8 cellular contexts compared by ENCODE assay signal in genomic region chr17:41308251-41308917, GRCh38. TPM values are rescaled to one million over a fixed set of nuclear protein-coding genes. Genes with fewer than 3 reads are reported as not detected.
DNase-seq lines count a peak whose midpoint lies in the region; ATAC-seq, FAIRE-seq and TF ChIP-seq lines count a peak whose summit lies in the region.

No MANE protein-coding gene starts in this region.

- no peaks in the 10 kb centered on the region for H3K27me3 ChIP-seq in CD4-positive, CD25-positive, alpha-beta regulatory T cell (ENCODE audit: control insufficient read depth, insufficient read depth, low read length)

- peak; percentile 87 to 88 for ATAC-seq in CD4-positive, CD25-positive, alpha-beta regulatory T cell (ENCODE audit: low read depth in 2 of 2)
- no peak for ATAC-seq in HG02571 (IDR thresholded peaks at IDR 0.05; ENCODE audit: unreplicated experiment)

- peaks cover 25 to 80% (median 54%) of the 10 kb centered on the region in 4 donors for H3K4me1 Mint-ChIP-seq in CD4-positive, CD25-positive, alpha-beta regulatory T cell
- H3K4me1 Mint-ChIP-seq in activated CD4-positive, alpha-beta memory T cell treated with anti-CD3 and anti-CD28 coated beads, Interleukin-2, amount 10 ng/mL, durations not matched to agents 7 days and 5 days = peaks cover 44% of the 10 kb centered on the region

- peaks cover 0 to 2% (median 0%) of the 10 kb centered on the region in 7 donors for H3K9me3 Mint-ChIP-seq in CD4-positive, CD25-positive, alpha-beta regulatory T cell
- no peaks in the 10 kb centered on the region for H3K9me3 Mint-ChIP-seq in activated CD4-positive, alpha-beta memory T cell treated with anti-CD3 and anti-CD28 coated beads, Interleukin-2, amount 10 ng/mL, durations not matched to agents 7 days and 5 days

- H3K27ac ChIP-seq in CD4-positive, CD25-positive, alpha-beta regulatory T cell (ENCODE audit: insufficient read depth, low read length, poor library complexity, severe bottlenecking) = peak overlapping the region; percentile 83

- CTCF ChIA-PET in activated CD4-positive, alpha-beta memory T cell treated with anti-CD3 and anti-CD28 coated beads, Interleukin-2, amount 10 ng/mL, durations not matched to agents 7 days and 5 days (lab: Charles Lee) = interaction anchor here (1.0 to 2.5 kb wide), 6 partner anchors 14 to 505 kb away, joined by 3 to 21 read pairs (median 3); no protein-coding TSS in a partner anchor

- H3K36me3 ChIP-seq in CD4-positive, CD25-positive, alpha-beta regulatory T cell (ENCODE audit: control insufficient read depth, insufficient read depth, low read length) = no peaks in the 10 kb centered on the region

- DNase-seq in CD4-positive, CD25-positive, alpha-beta regulatory T cell = peak; percentile 69 to 98 (median 93)
- DNase-seq in LHCN-M2 (ENCODE audit: low read depth) = peak; percentile 94
- DNase-seq in activated CD4-positive, alpha-beta memory T cell treated with anti-CD3 and anti-CD28 coated beads, Interleukin-2, amount 10 ng/mL, durations not matched to agents 7 days and 5 days = peak; percentile 84
- peak; percentile 11 for DNase-seq in globus pallidus (ENCODE audit: low spot score)
- peak; percentile 36 for DNase-seq in stimulated activated CD4-positive, alpha-beta T cell treated with anti-CD3 and anti-CD28 coated beads, Interleukin-2, amount 100 ng/mL, for 4 hours (ENCODE audit: low read depth)
- DNase-seq in hepatic stellate cell (ENCODE audit: low spot score) = no peak
- no peak for DNase-seq in H54 (ENCODE audit: insufficient read length, low spot score)

- peaks cover 9% of the 10 kb centered on the region for H3K36me3 Mint-ChIP-seq in CD4-positive, CD25-positive, alpha-beta regulatory T cell
- H3K36me3 Mint-ChIP-seq in activated CD4-positive, alpha-beta memory T cell treated with anti-CD3 and anti-CD28 coated beads, Interleukin-2, amount 10 ng/mL, durations not matched to agents 7 days and 5 days (ENCODE audit: low read depth) = no peaks in the 10 kb centered on the region

- peak overlapping the region; percentile 82 to 88 (median 84) for H3K4me3 Mint-ChIP-seq in CD4-positive, CD25-positive, alpha-beta regulatory T cell
- peak overlapping the region; percentile 58 for H3K4me3 Mint-ChIP-seq in activated CD4-positive, alpha-beta memory T cell treated with anti-CD3 and anti-CD28 coated beads, Interleukin-2, amount 10 ng/mL, durations not matched to agents 7 days and 5 days

- peaks cover 55% of the 10 kb centered on the region for H3K4me1 ChIP-seq in CD4-positive, CD25-positive, alpha-beta regulatory T cell (ENCODE audit: control insufficient read depth, insufficient read depth, low read length, poor library complexity, severe bottlenecking)

- POLR2A ChIA-PET in activated CD4-positive, alpha-beta memory T cell treated with anti-CD3 and anti-CD28 coated beads, Interleukin-2, amount 10 ng/mL, durations not matched to agents 7 days and 5 days (lab: Charles Lee) = interaction anchor here (0.9 to 1.9 kb wide), 8 partner anchors 20 to 661 kb away, joined by 3 to 13 read pairs (median 5); partner anchors contain the start of gene SMARCE1

- no peaks in the 10 kb centered on the region for H3K9me3 ChIP-seq in CD4-positive, CD25-positive, alpha-beta regulatory T cell (ENCODE audit: control insufficient read depth in 2 of 2, low read length in 2 of 2)

- FAIRE-seq in H54 (lab: Jason Lieb, UNC) = no peak

- H3K4me3 ChIP-seq in CD4-positive, CD25-positive, alpha-beta regulatory T cell (ENCODE audit: low read depth, low read length) = peak overlapping the region; percentile 49

- H3K27ac Mint-ChIP-seq in CD4-positive, CD25-positive, alpha-beta regulatory T cell = peak overlapping the region; percentile 99
- H3K27ac Mint-ChIP-seq in activated CD4-positive, alpha-beta memory T cell treated with anti-CD3 and anti-CD28 coated beads, Interleukin-2, amount 10 ng/mL, durations not matched to agents 7 days and 5 days = peak overlapping the region; percentile 92

- TF ChIP-seq POLR2A in H54 (IDR thresholded peaks at IDR 0.05; ENCODE audit: low read depth, low read length) = no peak

- no peaks in the 10 kb centered on the region for H3K27me3 Mint-ChIP-seq in CD4-positive, CD25-positive, alpha-beta regulatory T cell
- peaks cover 4% of the 10 kb centered on the region for H3K27me3 Mint-ChIP-seq in activated CD4-positive, alpha-beta memory T cell treated with anti-CD3 and anti-CD28 coated beads, Interleukin-2, amount 10 ng/mL, durations not matched to agents 7 days and 5 days

RNA-seq across cellular contexts. Expression of gene KRTAP16-1, which starts 0.7 kb away (rescaled TPM):
- 0.42 TPM for total RNA-seq in CD4-positive, CD25-positive, alpha-beta regulatory T cell
- polyA plus RNA-seq in CD4-positive, CD25-positive, alpha-beta regulatory T cell = under 1 TPM in 1 of 4 donors, not detected in 3; 0.17 TPM
- total RNA-seq in LHCN-M2 (2014; rRNA removed) = not detected in 2 replicates
- polyA plus RNA-seq in LHCN-M2 (2012) = not detected
- total RNA-seq in activated CD4-positive, alpha-beta memory T cell treated with anti-CD3 and anti-CD28 coated beads, Interleukin-2, amount 10 ng/mL, durations not matched to agents 7 days and 5 days = under 1 TPM in 1 of 2 experiments, not detected in 1; 0.13 TPM

RNA-seq across cellular contexts. Expression of gene KRTAP29-1, which starts 5.7 kb away (rescaled TPM):
- not detected for total RNA-seq in CD4-positive, CD25-positive, alpha-beta regulatory T cell
- under 1 TPM in 1 of 4 donors, not detected in 3; 0.63 TPM for polyA plus RNA-seq in CD4-positive, CD25-positive, alpha-beta regulatory T cell
- total RNA-seq in LHCN-M2 (2014; rRNA removed) = not detected in 2 replicates
- polyA plus RNA-seq in LHCN-M2 (2012) = not detected
- total RNA-seq in activated CD4-positive, alpha-beta memory T cell treated with anti-CD3 and anti-CD28 coated beads, Interleukin-2, amount 10 ng/mL, durations not matched to agents 7 days and 5 days = not detected

RNA-seq across cellular contexts. Expression of gene KRTAP17-1, which starts 7.1 kb away (rescaled TPM):
- total RNA-seq in CD4-positive, CD25-positive, alpha-beta regulatory T cell = not detected
- polyA plus RNA-seq in CD4-positive, CD25-positive, alpha-beta regulatory T cell = not detected
- total RNA-seq in LHCN-M2 (2014; rRNA removed) = not detected in 2 replicates
- polyA plus RNA-seq in LHCN-M2 (2012) = not detected
- total RNA-seq in activated CD4-positive, alpha-beta memory T cell treated with anti-CD3 and anti-CD28 coated beads, Interleukin-2, amount 10 ng/mL, durations not matched to agents 7 days and 5 days = not detected

RNA-seq across cellular contexts. Expression of gene KRTAP9-7, which starts 32.9 kb away (rescaled TPM):
- total RNA-seq in CD4-positive, CD25-positive, alpha-beta regulatory T cell = not detected
- polyA plus RNA-seq in CD4-positive, CD25-positive, alpha-beta regulatory T cell = not detected
- total RNA-seq in LHCN-M2 (2014; rRNA removed) = not detected in 2 replicates
- not detected for polyA plus RNA-seq in LHCN-M2 (2012)
- not detected for total RNA-seq in activated CD4-positive, alpha-beta memory T cell treated with anti-CD3 and anti-CD28 coated beads, Interleukin-2, amount 10 ng/mL, durations not matched to agents 7 days and 5 days

RNA-seq across cellular contexts. Expression of gene KRT33A, which starts 42.2 kb away (rescaled TPM):
- total RNA-seq in CD4-positive, CD25-positive, alpha-beta regulatory T cell = not detected
- polyA plus RNA-seq in CD4-positive, CD25-positive, alpha-beta regulatory T cell = not detected
- total RNA-seq in LHCN-M2 (2014; rRNA removed) = not detected in 2 replicates
- polyA plus RNA-seq in LHCN-M2 (2012) = not detected
- not detected for total RNA-seq in activated CD4-positive, alpha-beta memory T cell treated with anti-CD3 and anti-CD28 coated beads, Interleukin-2, amount 10 ng/mL, durations not matched to agents 7 days and 5 days

Comparison
In these comparisons a context has a peak if more than half of its experiments do, and no peak if none do; other contexts are left out.
1. DNase-seq: peak in CD4-positive, CD25-positive, alpha-beta regulatory T cell (3 of 3), LHCN-M2 (single experiment), activated CD4-positive, alpha-beta memory T cell treated with anti-CD3 and anti-CD28 coated beads, Interleukin-2, amount 10 ng/mL, durations not matched to agents 7 days and 5 days (single experiment), globus pallidus (single experiment) and stimulated activated CD4-positive, alpha-beta T cell treated with anti-CD3 and anti-CD28 coated beads, Interleukin-2, amount 100 ng/mL, for 4 hours (single experiment); none in hepatic stellate cell (single experiment) and H54 (single experiment).